ENCODE assay signal across 18 cellular contexts in genomic region chr4:88280228-88280795, GRCh38. TPM values are rescaled to one million over a fixed set of nuclear protein-coding genes. Genes with fewer than 3 reads are reported as not detected.
A peak's percentile ranks its signal among the peaks of the same experiment; 100 is the strongest.
DNase-seq lines count a peak whose midpoint lies in the region; ATAC-seq, FAIRE-seq and TF ChIP-seq lines count a peak whose summit lies in the region.
"Had no signal": no experiment of that assay in that cellular context is flagged by ENCODE, and none has a peak within 500 bp of the region (broad histone marks: within the 10 kb centered on the region; RNA-seq: fewer than 3 reads in every experiment).

No MANE protein-coding gene starts in this region.

- 78 to 85% methylated on average over 6 of the region's 6 CpGs for WGBS in heart right ventricle, 2 donors
- 96% methylated on average over 6 of the region's 6 CpGs for WGBS in right cardiac atrium

- no peak overlapping the region for H2AFZ ChIP-seq in astrocyte (ENCODE audit: low read depth, low read length)

- peak overlapping the region in 8 of 10 donors; percentile 6 to 91 (median 80) for H3K4me3 ChIP-seq in heart right ventricle
- H3K4me3 ChIP-seq in right cardiac atrium (ENCODE audit: low read length), result no peak overlapping the region
- no peak overlapping the region for H3K4me3 ChIP-seq in astrocyte (ENCODE audit: insufficient read depth, low read depth, low read length)
- H3K4me3 ChIP-seq in stomach smooth muscle (ENCODE audit: low read length in 2 of 2), result no peak overlapping the region
- H3K4me3 ChIP-seq: cardiac muscle cell had no signal

- no peak overlapping the region for H3K4me2 ChIP-seq in astrocyte (ENCODE audit: low read length)

- H3K9me3 ChIP-seq in heart right ventricle (peaks cover 0 to 8% (median 0%) of the 10 kb centered on the region in 11 donors), right cardiac atrium (ENCODE audit: control insufficient read depth, low read length) (no peaks in the 10 kb centered on the region), astrocyte (ENCODE audit: insufficient read depth, low read depth, low read length) (no peaks in the 10 kb centered on the region), stomach smooth muscle (ENCODE audit: control insufficient read depth in 2 of 2, low read length in 2 of 2) (no peaks in the 10 kb centered on the region)
- H3K9me3 ChIP-seq: prostate gland had no signal

- H3K4me3 Mint-ChIP-seq in IgD-negative memory B cell (peak overlapping the region; percentile 78 to 94 (median 90)), astrocyte (ENCODE audit: unreplicated experiment) (peak overlapping the region; percentile 74)
- H3K4me3 Mint-ChIP-seq: activated naive CD4-positive, alpha-beta T cell treated with anti-CD3 and anti-CD28 coated beads for 36 hours had no signal

- intact Hi-C loops in heart right ventricle (cut with DNase I) (loop anchor here in 7 of 10 donors (5.0 to 10.0 kb wide), 8 partner anchors 38 to 314 kb away; partner anchors contain the start of genes HERC6 (in 4 of the 7), HERC5 (in 3 of the 7), PYURF (in 2 of the 7) and HERC3 (in 1 of the 7)), right cardiac atrium (cut with DNase I) (loop anchor here in 3 of 4 donors (5.0 to 10.0 kb wide), 3 partner anchors 84 to 94 kb away; partner anchors contain the start of gene HERC6 (in 1 of the 3))

- CTCF ChIA-PET in GM10248 (lab: Yijun Ruan, JAX), result interaction anchor here (1.1 to 1.9 kb wide), 2 partner anchors 15 to 177 kb away, joined by 3 to 6 read pairs; partner anchors contain the start of gene HERC5

- DNase-seq in heart right ventricle (no peak), right cardiac atrium (no peak), astrocyte (ENCODE audit: low read depth) (no peak), GM10248 (ENCODE audit: extremely low spot score) (no peak), midbrain (lab: John Stamatoyannopoulos, UW) (no peak)
- DNase-seq: activated CD8-positive, alpha-beta memory T cell treated with anti-CD3 and anti-CD28 coated beads for 24 hours; activated naive CD4-positive, alpha-beta T cell treated with anti-CD3 and anti-CD28 coated beads for 36 hours; Kasumi-1; NCI-H1436 treated with DMSO at 0.1 percent for 48 hours; NCI-H446; substantia nigra had no signal

- H3K4me1 ChIP-seq in heart right ventricle, result peaks cover 0 to 63% (median 33%) of the 10 kb centered on the region in 9 donors
- H3K4me1 ChIP-seq in right cardiac atrium (ENCODE audit: control insufficient read depth, insufficient read depth, low read length), result peaks cover 2% of the 10 kb centered on the region
- H3K4me1 ChIP-seq in astrocyte (ENCODE audit: insufficient read depth, low read length), result peaks cover 11% of the 10 kb centered on the region
- H3K4me1 ChIP-seq in stomach smooth muscle (ENCODE audit: control insufficient read depth, insufficient read depth, low read length), result peaks cover 30% of the 10 kb centered on the region

- H3K4me1 Mint-ChIP-seq in IgD-negative memory B cell (peaks cover 59 to 71% (median 62%) of the 10 kb centered on the region in 3 donors), astrocyte (ENCODE audit: low read depth, unreplicated experiment) (peaks cover 30% of the 10 kb centered on the region)

- no peaks in the 10 kb centered on the region for H3K9me3 Mint-ChIP-seq in IgD-negative memory B cell
- H3K9me3 Mint-ChIP-seq in astrocyte (ENCODE audit: unreplicated experiment), result peaks cover 11% of the 10 kb centered on the region
- H3K9me3 Mint-ChIP-seq: activated naive CD4-positive, alpha-beta T cell treated with anti-CD3 and anti-CD28 coated beads for 36 hours had no signal

- peaks cover 4% of the 10 kb centered on the region for H3K36me3 Mint-ChIP-seq in IgD-negative memory B cell
- peaks cover 19% of the 10 kb centered on the region for H3K36me3 Mint-ChIP-seq in astrocyte (ENCODE audit: low read depth, unreplicated experiment)

- POLR2A ChIA-PET in GM10248 (lab: Yijun Ruan, JAX), result no interaction called here

- ATAC-seq in heart right ventricle (no peak), right cardiac atrium (no peak), GM19455 (IDR thresholded peaks at IDR 0.05; ENCODE audit: unreplicated experiment) (no peak)
- ATAC-seq: left lobe of liver had no signal

- H3K9ac ChIP-seq in astrocyte (ENCODE audit: low read length) (no peak overlapping the region), stomach smooth muscle (ENCODE audit: low read length in 2 of 2) (no peak overlapping the region)

- peaks cover 0 to 32% (median 7%) of the 10 kb centered on the region in 9 donors for H3K36me3 ChIP-seq in heart right ventricle
- no peaks in the 10 kb centered on the region for H3K36me3 ChIP-seq in astrocyte (ENCODE audit: insufficient read depth, low read length)
- peaks cover 4% of the 10 kb centered on the region in 2 donors for H3K36me3 ChIP-seq in stomach smooth muscle (ENCODE audit: control insufficient read depth in 2 of 2, insufficient read depth in 2 of 2, low read length in 2 of 2)
- H3K36me3 ChIP-seq: prostate gland had no signal

- no peak for TF ChIP-seq CTCF in heart right ventricle (IDR thresholded peaks at IDR 0.05)
- TF ChIP-seq CTCF in astrocyte (IDR thresholded peaks at IDR 0.05; ENCODE audit: insufficient read depth, low read depth, low read length), result no peak
- TF ChIP-seq CTCF in GM10248 (IDR thresholded peaks at IDR 0.05; ENCODE audit: control extremely low read depth, extremely low read depth, low read depth, missing control alignments), result no peak

- H3K27me3 ChIP-seq in heart right ventricle (no peaks in the 10 kb centered on the region), right cardiac atrium (ENCODE audit: control insufficient read depth, insufficient read depth) (no peaks in the 10 kb centered on the region), astrocyte (ENCODE audit: insufficient read depth, low read length) (no peaks in the 10 kb centered on the region), stomach smooth muscle (ENCODE audit: control insufficient read depth in 1 of 2, insufficient read depth in 2 of 2, low read length in 2 of 2) (no peaks in the 10 kb centered on the region)
- H3K27me3 ChIP-seq: cardiac muscle cell had no signal

- peaks cover 43% of the 10 kb centered on the region for H3K79me2 ChIP-seq in astrocyte (ENCODE audit: insufficient read depth, low read length)

- peaks cover 11% of the 10 kb centered on the region for H4K20me1 ChIP-seq in astrocyte (ENCODE audit: insufficient read depth, low read length)

- peak overlapping the region in 2 of 10 donors; percentile 44 to 98 for H3K27ac ChIP-seq in heart right ventricle
- no peak overlapping the region for H3K27ac ChIP-seq in right cardiac atrium (ENCODE audit: low read length)
- no peak overlapping the region for H3K27ac ChIP-seq in astrocyte (ENCODE audit: low read depth, low read length)
- peak overlapping the region; percentile 46 for H3K27ac ChIP-seq in stomach smooth muscle (ENCODE audit: low read length)
- H3K27ac ChIP-seq: cardiac muscle cell, prostate gland had no signal

- H3K27me3 Mint-ChIP-seq in IgD-negative memory B cell (no peaks in the 10 kb centered on the region), astrocyte (ENCODE audit: low read depth, unreplicated experiment) (no peaks in the 10 kb centered on the region)

- peak overlapping the region; percentile 90 to 97 (median 97) for H3K27ac Mint-ChIP-seq in IgD-negative memory B cell
- H3K27ac Mint-ChIP-seq in astrocyte (ENCODE audit: unreplicated experiment), result no peak overlapping the region
- H3K27ac Mint-ChIP-seq: activated naive CD4-positive, alpha-beta T cell treated with anti-CD3 and anti-CD28 coated beads for 36 hours had no signal

- FAIRE-seq in astrocyte (lab: Jason Lieb, UNC), result no peak
- FAIRE-seq: H1 had no signal

RNA-seq across cellular contexts. Expression of gene PPM1K, which starts 4.0 kb away (rescaled TPM):
- total RNA-seq in heart right ventricle, result 100 to 1,000 TPM; 160 to 357 (median 282) TPM
- polyA plus RNA-seq in heart right ventricle, result 10 to 100 TPM; 47.4 to 58.5 TPM
- 100 to 1,000 TPM in 1 of 4 donors, 10 to 100 TPM in 3; 74.6 to 109 (median 91.3) TPM for total RNA-seq in right cardiac atrium
- polyA plus RNA-seq in right cardiac atrium, result 48.3 TPM
- 142 TPM for polyA plus RNA-seq in IgD-negative memory B cell
- 39.9 and 42.3 TPM in 2 replicates for total RNA-seq in astrocyte

Comparison
In these comparisons a context has a peak if more than half of its experiments do, and no peak if none do; other contexts are left out.
1. H3K4me3 ChIP-seq: peak in heart right ventricle (8 of 10); none in right cardiac atrium (single experiment), astrocyte (single experiment) and stomach smooth muscle (0 of 2).